In genomic region chr1:31655756-31656155, GRCh38 we compare ENCODE assay signal across 25 cellular contexts. TPM values are rescaled to one million over a fixed set of nuclear protein-coding genes. Genes with fewer than 3 reads are reported as not detected.
"Had no signal": no experiment of that assay in that cellular context is flagged by ENCODE, and none has a peak within 500 bp of the region (broad histone marks: within the 10 kb centered on the region; RNA-seq: fewer than 3 reads in every experiment).

No MANE protein-coding gene starts in this region.

- H3K27ac Mint-ChIP-seq: activated naive CD8-positive, alpha-beta T cell; activated T-helper 2 cell treated with anti-CD3 and anti-CD28 coated beads, Interferon-gamma antibody, Interleukin-2, Interleukin-4, amounts not matched to agents 10 μg/mL and 5 μg/mL and 100 μg/mL, durations not matched to agents 14 hours and 24 hours and 36 hours had no signal

- H3K36me3 ChIP-seq: adrenal gland, colonic mucosa, gastrocnemius medialis had no signal

- ATAC-seq: gastrocnemius medialis; left ventricle myocardium superior; naive thymus-derived CD8-positive, alpha-beta T cell; sciatic nerve had no signal

- H3K27me3 ChIP-seq: adrenal gland, ascending aorta, colonic mucosa, esophagus squamous epithelium, gastrocnemius medialis had no signal

- H3K4me3 Mint-ChIP-seq: activated naive CD8-positive, alpha-beta T cell; central memory CD8-positive, alpha-beta T cell; mesothelial cell of epicardium; naive thymus-derived CD8-positive, alpha-beta T cell had no signal

- DNase-seq: activated CD4-positive, alpha-beta T cell treated with anti-CD3 and anti-CD28 coated beads for 1 hour; activated CD4-positive, alpha-beta T cell treated with anti-CD3 and anti-CD28 coated beads, Interleukin-2, amount 50 U/mL, for 1 hour; activated naive CD4-positive, alpha-beta T cell; activated T-cell treated with anti-CD3 and anti-CD28 coated beads, Interleukin-2, amount 50 U/mL, for 1 hour; adrenal gland; colonic mucosa; esophagus squamous epithelium; gastrocnemius medialis; hypothalamus; left ventricle myocardium superior; mammary epithelial cell; naive thymus-derived CD8-positive, alpha-beta T cell; nucleus accumbens; small intestine; stimulated activated naive CD4-positive, alpha-beta T cell; T-helper 1 cell; WERI-Rb-1 had no signal

- H3K9me3 Mint-ChIP-seq: activated T-helper 2 cell treated with anti-CD3 and anti-CD28 coated beads, Interferon-gamma antibody, Interleukin-2, Interleukin-4, amounts not matched to agents 10 μg/mL and 5 μg/mL and 100 μg/mL, durations not matched to agents 14 hours and 24 hours and 36 hours; central memory CD8-positive, alpha-beta T cell; mesothelial cell of epicardium; naive thymus-derived CD8-positive, alpha-beta T cell had no signal

- H3K4me1 Mint-ChIP-seq: central memory CD8-positive, alpha-beta T cell; naive thymus-derived CD8-positive, alpha-beta T cell had no signal

- H3K4me3 ChIP-seq: adrenal gland, ascending aorta, colonic mucosa, esophagus squamous epithelium, gastrocnemius medialis, thoracic aorta had no signal

- H3K4me1 ChIP-seq: adrenal gland, colonic mucosa had no signal

- H3K9me3 ChIP-seq: adrenal gland, ascending aorta, colonic mucosa, esophagus squamous epithelium, gastrocnemius medialis, thoracic aorta had no signal

- H3K27me3 Mint-ChIP-seq: activated naive CD8-positive, alpha-beta T cell had no signal

- H3K36me3 Mint-ChIP-seq: activated naive CD8-positive, alpha-beta T cell; naive thymus-derived CD8-positive, alpha-beta T cell had no signal

- H3K27ac ChIP-seq: adrenal gland, ascending aorta, colonic mucosa, esophagus squamous epithelium, gastrocnemius medialis, thoracic aorta, WERI-Rb-1 had no signal

RNA-seq across cellular contexts. Expression of gene HCRTR1, which starts 38.3 kb away (rescaled TPM):
- total RNA-seq: activated T-helper 2 cell treated with anti-CD3 and anti-CD28 coated beads, Interferon-gamma antibody, Interleukin-2, Interleukin-4, amounts not matched to agents 10 μg/mL and 5 μg/mL and 100 μg/mL, durations not matched to agents 14 hours and 24 hours and 36 hours; ascending aorta; colonic mucosa; mammary epithelial cell; naive thymus-derived CD8-positive, alpha-beta T cell; thoracic aorta; ureter had no signal
- polyA plus RNA-seq: mammary epithelial cell; naive thymus-derived CD8-positive, alpha-beta T cell had no signal

RNA-seq across cellular contexts. Expression of gene COL16A1, which starts 48.1 kb away (rescaled TPM):
- total RNA-seq: activated T-helper 2 cell treated with anti-CD3 and anti-CD28 coated beads, Interferon-gamma antibody, Interleukin-2, Interleukin-4, amounts not matched to agents 10 μg/mL and 5 μg/mL and 100 μg/mL, durations not matched to agents 14 hours and 24 hours and 36 hours; naive thymus-derived CD8-positive, alpha-beta T cell had no signal
